30 cellular contexts compared by ENCODE assay signal in the genomic region with DNA sequence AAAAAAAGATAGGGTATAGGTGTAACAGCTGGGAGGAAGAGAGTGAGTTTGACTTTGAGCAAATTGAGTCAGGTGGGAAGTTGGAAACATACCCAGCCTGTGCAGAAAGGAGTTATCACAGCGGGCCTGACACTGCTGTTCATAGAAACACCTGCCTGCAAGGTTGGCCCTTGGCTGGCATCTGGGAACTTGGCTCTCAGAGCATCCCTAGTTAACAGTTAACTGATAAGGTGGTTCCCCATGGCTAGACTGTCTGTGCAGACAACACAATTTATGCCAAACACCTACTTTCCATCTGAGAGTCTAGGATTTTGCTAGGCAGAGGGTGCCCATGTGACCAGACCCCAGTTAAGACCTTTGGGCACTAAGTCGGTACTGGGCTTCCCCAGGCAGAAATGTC. TPM values are rescaled to one million over a fixed set of nuclear protein-coding genes. Genes with fewer than 3 reads are reported as not detected.
"Had no signal": no experiment of that assay in that cellular context is flagged by ENCODE, and none has a peak within 500 bp of the region (broad histone marks: within the 10 kb centered on the region; RNA-seq: fewer than 3 reads in every experiment).

No MANE protein-coding gene starts in this region.

- DNase-seq: dermis blood vessel endothelial cell; effector memory CD8-positive, alpha-beta T cell; head of caudate nucleus; left ventricle myocardium inferior; lower lobe of right lung; naive B cell; psoas muscle; right cardiac atrium; stimulated activated CD4-positive, alpha-beta T cell treated with anti-CD3 and anti-CD28 coated beads, Interleukin-15, amount 100 ng/mL, for 24 hours; stimulated activated CD4-positive, alpha-beta T cell treated with anti-CD3 and anti-CD28 coated beads, Interleukin-2, amount 100 ng/mL, for 48 hours; stimulated activated naive CD4-positive, alpha-beta T cell; stimulated activated naive CD8-positive, alpha-beta T cell treated with anti-CD3 and anti-CD28 coated beads, Interleukin-15, amount 100 ng/mL, for 72 hours; transverse colon; upper lobe of right lung; uterus had no signal

- H3K36me3 Mint-ChIP-seq: memory B cell; naive B cell; natural killer cell treated with Interleukin-12 subunit alpha and Interleukin-12 subunit beta and Interleukin-15 and Interleukin-18, amount 100 ng/mL, for 72 hours had no signal

- H3K9me3 Mint-ChIP-seq: effector memory CD8-positive, alpha-beta T cell; memory B cell; naive B cell; natural killer cell treated with Interleukin-12 subunit alpha and Interleukin-12 subunit beta and Interleukin-15 and Interleukin-18, amount 100 ng/mL, for 72 hours; neural crest cell; stimulated activated naive CD8-positive, alpha-beta T cell treated with anti-CD3 and anti-CD28 coated beads, Interleukin-15, amount 100 ng/mL, for 72 hours had no signal

- H3K4me3 Mint-ChIP-seq: effector memory CD8-positive, alpha-beta T cell; memory B cell; natural killer cell treated with Interleukin-12 subunit alpha and Interleukin-12 subunit beta and Interleukin-15 and Interleukin-18, amount 100 ng/mL, for 72 hours; neural crest cell; stimulated activated naive CD8-positive, alpha-beta T cell treated with anti-CD3 and anti-CD28 coated beads, Interleukin-15, amount 100 ng/mL, for 72 hours had no signal

- H3K27me3 ChIP-seq: suprapubic skin, transverse colon, upper lobe of right lung, uterus had no signal

- H3K27ac Mint-ChIP-seq: effector memory CD8-positive, alpha-beta T cell; natural killer cell treated with Interleukin-12 subunit alpha and Interleukin-12 subunit beta and Interleukin-15 and Interleukin-18, amount 100 ng/mL, for 72 hours had no signal

- H3K4me3 ChIP-seq: coronary artery, left ventricle myocardium inferior, lower lobe of right lung, psoas muscle, skin epidermis, suprapubic skin, transverse colon, upper lobe of right lung, uterus had no signal

- FAIRE-seq: endometrium, frontal cortex, keratinocyte had no signal

- ATAC-seq: effector memory CD8-positive, alpha-beta T cell; lower lobe of right lung; natural killer cell treated with Interleukin-12 subunit alpha and Interleukin-12 subunit beta and Interleukin-15 and Interleukin-18, amount 100 ng/mL, for 72 hours; psoas muscle; right cardiac atrium; stimulated activated naive CD8-positive, alpha-beta T cell treated with anti-CD3 and anti-CD28 coated beads, Interleukin-15, amount 100 ng/mL, for 72 hours; upper lobe of right lung had no signal

- H3K36me3 ChIP-seq: left ventricle myocardium inferior, lower lobe of right lung, neutrophil, suprapubic skin, transverse colon, upper lobe of right lung, uterus had no signal

- H3K27ac ChIP-seq: coronary artery, left ventricle myocardium inferior, lower lobe of right lung, neutrophil, psoas muscle, skin epidermis, suprapubic skin, transverse colon, upper lobe of right lung, uterus had no signal

- H3K9me3 ChIP-seq: left ventricle myocardium inferior, lower lobe of right lung, neutrophil, psoas muscle, suprapubic skin, transverse colon, upper lobe of right lung, uterus had no signal

RNA-seq across cellular contexts. Expression of a gene that starts 31.4 kb away (rescaled TPM):
- total RNA-seq: dermis blood vessel endothelial cell; fibroblast of villous mesenchyme; glomerular endothelial cell; mononuclear cell; natural killer cell treated with Interleukin-12 subunit alpha and Interleukin-12 subunit beta and Interleukin-15 and Interleukin-18, amount 100 ng/mL, for 72 hours; osteoblast; renal cortical epithelial cell had no signal
- polyA plus RNA-seq: keratinocyte had no signal

RNA-seq across cellular contexts. Expression of a gene that starts 51.5 kb away (rescaled TPM):
- total RNA-seq: mononuclear cell; natural killer cell treated with Interleukin-12 subunit alpha and Interleukin-12 subunit beta and Interleukin-15 and Interleukin-18, amount 100 ng/mL, for 72 hours had no signal
